In the genomic region with DNA sequence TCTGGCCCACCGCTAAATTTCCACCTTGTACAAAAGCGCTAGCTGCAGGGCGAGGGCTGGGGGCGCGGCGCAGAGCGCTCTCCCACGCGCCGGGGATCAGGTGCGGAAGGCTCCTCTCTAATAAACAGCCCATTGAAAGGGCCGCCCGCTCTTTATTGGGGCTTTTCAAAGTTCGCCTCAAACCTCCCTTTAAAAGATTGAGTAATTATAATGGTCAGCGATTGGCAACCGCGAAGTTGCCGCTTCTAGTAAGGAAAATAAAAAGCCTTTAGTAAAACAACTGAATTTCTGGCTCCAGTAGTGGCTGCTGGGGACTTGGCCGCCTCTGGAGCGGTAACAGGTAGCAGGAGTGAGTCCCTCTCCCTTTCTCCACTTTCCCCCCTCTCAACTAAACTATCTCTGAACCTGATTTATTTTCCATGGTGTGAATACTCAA, we compare ENCODE assay signal across 1 cellular context.
TF ChIP-seq lines count a peak whose summit lies in the region.

No MANE protein-coding gene starts in this region.

TF ChIP-seq in HEK293, 187 proteins besides CTCF, POLR2A, EP300 and RAD21 (continued from another document):
- TF ChIP-seq ZNF624 (tag by site-specific recombination; IDR thresholded peaks at IDR 0.05) (no peak), ZNF121 (tag by site-specific recombination; IDR thresholded peaks at IDR 0.05) (no peak)
